Comparison of ENCODE assay signal across 8 cellular contexts in the genomic region with DNA sequence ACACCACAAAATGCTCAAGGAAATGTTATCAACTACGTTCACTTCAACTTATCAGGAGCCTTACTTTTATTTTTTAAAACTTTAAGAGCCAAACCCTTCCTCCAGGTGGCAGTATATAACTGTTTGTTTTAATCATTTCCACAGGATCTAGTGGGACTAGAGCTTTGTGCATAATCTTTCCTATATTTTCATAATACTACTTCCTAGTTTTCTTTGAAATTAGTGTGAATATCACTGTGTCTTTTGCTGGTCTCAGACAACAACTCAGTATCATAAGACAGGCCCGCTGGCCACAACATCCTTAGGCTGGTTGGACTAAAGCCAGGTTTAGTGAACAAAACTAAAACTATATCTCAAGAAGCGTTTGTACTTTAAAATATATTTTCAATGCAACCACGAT.
DNase-seq lines count a peak whose midpoint lies in the region; ATAC-seq and TF ChIP-seq lines count a peak whose summit lies in the region.

No MANE protein-coding gene starts in this region.

- DNase-seq in NCI-H2107 treated with DMSO at 0.1 percent for 48 hours (lab: John Stamatoyannopoulos, UW; ENCODE audit: unreplicated experiment): peak; percentile 75
- DNase-seq in NCI-H2107 (lab: John Stamatoyannopoulos, UW): no peak
- DNase-seq in NCI-H1092 treated with DMSO at 0.1 percent for 48 hours (lab: John Stamatoyannopoulos, UW): peak; percentile 50
- peak; percentile 73 for DNase-seq in SKM-1 treated with dmso at 0.1 percent for 144 hours (lab: John Stamatoyannopoulos, UW; ENCODE audit: unreplicated experiment)
- peak; percentile 41 to 79 for DNase-seq in fibroblast of lung (ENCODE audit: low read depth in 2 of 2)
- DNase-seq in pons (ENCODE audit: low spot score): peak; percentile 86

- H3K4me1 ChIP-seq in fibroblast of lung (ENCODE audit: control insufficient read depth, extremely low read depth, insufficient read depth, low read length): no peaks in the 10 kb centered on the region

- peak; percentile 34 to 56 for TF ChIP-seq CTCF in fibroblast of lung (conservative IDR thresholded peaks at IDR 0.05 in 1 of 2, IDR thresholded peaks at IDR 0.05 in 1 of 2; ENCODE audit: low read depth in 1 of 2, low read length in 2 of 2)

- H3K36me3 ChIP-seq in fibroblast of lung (ENCODE audit: control insufficient read depth, insufficient read depth, low read length): no peaks in the 10 kb centered on the region

- H3K9me3 ChIP-seq in fibroblast of lung (ENCODE audit: control insufficient read depth, insufficient read depth, low read depth, low read length): no peaks in the 10 kb centered on the region

- H3K79me2 ChIP-seq in fibroblast of lung (ENCODE audit: control insufficient read depth, insufficient read depth, low read length): no peaks in the 10 kb centered on the region

- no peak overlapping the region for H2AFZ ChIP-seq in fibroblast of lung (ENCODE audit: low read length)

- H3K27ac ChIP-seq in fibroblast of lung (ENCODE audit: insufficient read depth, low read length): no peak overlapping the region

- H4K20me1 ChIP-seq in fibroblast of lung (ENCODE audit: control insufficient read depth, extremely low read depth, insufficient read depth, low read length): no peaks in the 10 kb centered on the region

- H3K9ac ChIP-seq in fibroblast of lung (ENCODE audit: insufficient read depth, low read length): no peak overlapping the region

- H3K27me3 ChIP-seq in fibroblast of lung (ENCODE audit: control insufficient read depth, insufficient read depth, low read length): no peaks in the 10 kb centered on the region

- H3K4me2 ChIP-seq in fibroblast of lung (ENCODE audit: extremely low read depth, insufficient read depth, low read length): no peak overlapping the region

- H3K4me3 ChIP-seq in fibroblast of lung (replicated peaks in 1 of 4; ENCODE audit: control extremely low read depth in 1 of 4, insufficient read depth in 1 of 4, low read depth in 3 of 4, low read length in 4 of 4): no peak overlapping the region

- ATAC-seq in HG03565 (IDR thresholded peaks at IDR 0.05; ENCODE audit: unreplicated experiment) (no peak), GM18520 (IDR thresholded peaks at IDR 0.05; ENCODE audit: unreplicated experiment) (no peak)
